ENCODE assay signal across 1 cellular context in genomic region chr5:115850771-115851416, GRCh38.
A peak's percentile ranks its signal among the peaks of the same experiment; 100 is the strongest.
TF ChIP-seq lines count a peak whose summit lies in the region.

No MANE protein-coding gene starts in this region.

TF ChIP-seq in HepG2, 621 proteins besides CTCF, POLR2A, EP300 and RAD21:
- TF ChIP-seq HNF1A (IDR thresholded peaks at IDR 0.05; ENCODE audit: low read depth) (peak; percentile 47; the same call in 1 of the 2 replicates), HNF1A (CRISPR knock-in tag; IDR thresholded peaks at IDR 0.05; ENCODE audit: borderline replicate concordance) (no peak), KDM5A (IDR thresholded peaks at IDR 0.05; ENCODE audit: borderline replicate concordance, low read length) (no peak)
